8 cellular contexts compared by ENCODE assay signal in genomic region chr17:78315355-78316114, GRCh38. TPM values are rescaled to one million over a fixed set of nuclear protein-coding genes. Genes with fewer than 3 reads are reported as not detected.
A peak's percentile ranks its signal among the peaks of the same experiment; 100 is the strongest.
DNase-seq lines count a peak whose midpoint lies in the region; ATAC-seq and TF ChIP-seq lines count a peak whose summit lies in the region.

No MANE protein-coding gene starts in this region.

- H3F3A ChIP-seq in neural progenitor cell (ENCODE audit: low read depth) = peaks cover 68% of the 10 kb centered on the region

- H3K9me3 Mint-ChIP-seq in neural progenitor cell = no peaks in the 10 kb centered on the region

- H3K9me1 ChIP-seq in IMR-90 (ENCODE audit: insufficient read depth, low read length) = peaks cover 15% of the 10 kb centered on the region

- TF ChIP-seq RAD21 in IMR-90 (IDR thresholded peaks at IDR 0.05; ENCODE audit: low read length) = peak; percentile 2

- no peaks in the 10 kb centered on the region for H3K9me3 ChIP-seq in IMR-90 (ENCODE audit: control insufficient read depth, insufficient read depth, low read length)
- H3K9me3 ChIP-seq in neural progenitor cell (ENCODE audit: low read depth) = no peaks in the 10 kb centered on the region
- H3K9me3 ChIP-seq in thyroid gland = no peaks in the 10 kb centered on the region

- H3K56ac ChIP-seq in IMR-90 (ENCODE audit: extremely low read depth, insufficient read depth, low read length) = peak overlapping the region; percentile 90

- H3K23ac ChIP-seq in IMR-90 (ENCODE audit: low read depth, low read length) = peak overlapping the region; percentile 81

- peak overlapping the region; percentile 96 for H2AK9ac ChIP-seq in IMR-90 (replicated peaks; ENCODE audit: low read depth, low read length, poor library complexity)

- H3K27ac Mint-ChIP-seq in neural progenitor cell = no peak overlapping the region

- TF ChIP-seq POLR2A in IMR-90 (IDR thresholded peaks at IDR 0.05; ENCODE audit: low read depth, low read length) (peak; percentile 51), thyroid gland (IDR thresholded peaks at IDR 0.05) (peak in 1 of 2 donors; percentile 11)

- in situ Hi-C loops in IMR-90 (cut with MboI; ENCODE audit: low sequenced_read_pairs) = no loop called here

- H4K5ac ChIP-seq in IMR-90 (ENCODE audit: low read depth, low read length) = peak overlapping the region; percentile 82

- H3K4me2 ChIP-seq in IMR-90 (ENCODE audit: low read depth, low read length) = peak overlapping the region; percentile 61
- peak overlapping the region; percentile 33 for H3K4me2 ChIP-seq in neural progenitor cell

- H2BK120ac ChIP-seq in IMR-90 (ENCODE audit: low read depth, low read length) = peak overlapping the region; percentile 95

- peak overlapping the region; percentile 66 for H3K9ac ChIP-seq in IMR-90 (ENCODE audit: low read depth, low read length)
- H3K9ac ChIP-seq in neural progenitor cell = no peak overlapping the region

- H3K4me1 ChIP-seq in IMR-90 (ENCODE audit: control insufficient read depth, insufficient read depth, low read length) = peaks cover 30% of the 10 kb centered on the region
- H3K4me1 ChIP-seq in neural progenitor cell = peaks cover 30% of the 10 kb centered on the region
- H3K4me1 ChIP-seq in thyroid gland = peaks cover 38 to 47% of the 10 kb centered on the region in 2 donors

- H3K36me3 ChIP-seq in IMR-90 (ENCODE audit: control insufficient read depth, insufficient read depth, low read length) (no peaks in the 10 kb centered on the region), neural progenitor cell (no peaks in the 10 kb centered on the region), thyroid gland (no peaks in the 10 kb centered on the region)

- CTCF ChIA-PET in IMR-90 (lab: Yijun Ruan, JAX) = interaction anchor here (0.6 kb wide), 2 partner anchors 24 to 38 kb away, joined by 3 to 4 read pairs; no protein-coding TSS in a partner anchor

- POLR2A ChIA-PET in IMR-90 (lab: Charles Lee; ENCODE audit: unreplicated experiment) = interaction anchor here (0.6 to 2.0 kb wide), 2 partner anchors 9 to 1541 kb away, joined by 4 to 10 read pairs; no protein-coding TSS in a partner anchor

- peak; percentile 33 for TF ChIP-seq CTCF in IMR-90 (conservative IDR thresholded peaks at IDR 0.05; ENCODE audit: low read depth, low read length)
- no peak for TF ChIP-seq CTCF in neural progenitor cell (IDR thresholded peaks at IDR 0.05)
- peak in 2 of 6 experiments; percentile 2 to 8 for TF ChIP-seq CTCF in thyroid gland (IDR thresholded peaks at IDR 0.05)

- intact Hi-C loops in IMR-90 (cut with micrococcal nuclease) (loop anchor here (2.0 kb wide), 1 partner anchor 45 kb away; the partner anchor contains the start of gene SOCS3), thyroid gland (cut with DNase I) (no loop called here)

- peak overlapping the region; percentile 67; the same call in 2 of the 3 replicates for H2BK15ac ChIP-seq in IMR-90 (ENCODE audit: low read depth, low read length)

- peak overlapping the region; percentile 90 to 98 for H4K8ac ChIP-seq in IMR-90 (ENCODE audit: low read depth in 2 of 2, low read length in 2 of 2)

- H2AK5ac ChIP-seq in IMR-90 (ENCODE audit: low read depth, low read length) = peak overlapping the region; percentile 87

- H3K18ac ChIP-seq in IMR-90 (ENCODE audit: low read depth, low read length) = peak overlapping the region; percentile 92

- no peaks in the 10 kb centered on the region for H3K36me3 Mint-ChIP-seq in neural progenitor cell

- no peaks in the 10 kb centered on the region for H3K79me2 ChIP-seq in neural progenitor cell (ENCODE audit: low read depth)

- H3K4me1 Mint-ChIP-seq in neural progenitor cell = peaks cover 42% of the 10 kb centered on the region

- DNase-seq in AG20443 (ENCODE audit: low spot score) = peak; percentile 93
- peak; percentile 92 for DNase-seq in IMR-90
- DNase-seq in activated CD8-positive, alpha-beta memory T cell treated with anti-CD3 and anti-CD28 coated beads, Interleukin-2, amount 50 U/mL, for 4 hours = peak; percentile 71
- DNase-seq in neural progenitor cell (ENCODE audit: low spot score) = no peak
- peak; percentile 85 to 89 for DNase-seq in thyroid gland
- DNase-seq in Kasumi-1 (lab: John Stamatoyannopoulos, UW) = no peak

- H2AFZ ChIP-seq in IMR-90 (replicated peaks; ENCODE audit: low read length, poor library complexity) = peak overlapping the region; percentile 81
- H2AFZ ChIP-seq in neural progenitor cell (replicated peaks) = peak overlapping the region; percentile 91

- H3K27ac ChIP-seq in IMR-90 (ENCODE audit: insufficient read depth, low read length) = peak overlapping the region; percentile 88
- no peak overlapping the region for H3K27ac ChIP-seq in neural progenitor cell
- peak overlapping the region; percentile 83 to 92 (median 90) for H3K27ac ChIP-seq in thyroid gland

- H3K27me3 ChIP-seq in IMR-90 (ENCODE audit: control insufficient read depth, insufficient read depth, low read length) (no peaks in the 10 kb centered on the region), neural progenitor cell (peaks cover 56% of the 10 kb centered on the region), thyroid gland (no peaks in the 10 kb centered on the region)

- H3K14ac ChIP-seq in IMR-90 (replicated peaks; ENCODE audit: low read depth, low read length) = peak overlapping the region; percentile 91

- ATAC-seq in IMR-90 (ENCODE audit: low read depth) = peak; percentile 79
- ATAC-seq in esophagus mucosa = peak; percentile 77
- ATAC-seq in HG03139 (IDR thresholded peaks at IDR 0.05; ENCODE audit: unreplicated experiment) = no peak

- H3K4me3 ChIP-seq in IMR-90 (ENCODE audit: insufficient read depth, low read depth, low read length) (peak overlapping the region; percentile 14), neural progenitor cell (no peak overlapping the region), thyroid gland (replicated peaks in 1 of 3) (no peak overlapping the region)

- H3K4ac ChIP-seq in IMR-90 (ENCODE audit: low read depth, low read length) = peak overlapping the region; percentile 94

- H3K4me3 Mint-ChIP-seq in neural progenitor cell = peak overlapping the region; percentile 55

- dilution Hi-C loops in IMR-90 (cut with HindIII; ENCODE audit: low sequenced_read_pairs, unreplicated experiment) = no loop called here

- no peaks in the 10 kb centered on the region; the same call in 1 of the 2 replicates for H4K20me1 ChIP-seq in IMR-90 (ENCODE audit: insufficient read depth, low read length)
- H4K20me1 ChIP-seq in neural progenitor cell (ENCODE audit: low read depth) = no peaks in the 10 kb centered on the region

- peak overlapping the region; percentile 76 for H2BK5ac ChIP-seq in IMR-90 (ENCODE audit: low read depth, low read length, poor library complexity, severe bottlenecking)

- 0% methylated on average over 3 of the region's 12 CpGs; no CpG with 5 or more reads in 1 of the 2 experiments for WGBS in IMR-90 (ENCODE audit: extremely low coverage in 2 of 2, insufficient read length in 1 of 2), 2 experiments
- WGBS in thyroid gland, 2 donors = 20 to 44% methylated on average over 12 of the region's 12 CpGs

- peak overlapping the region; percentile 97 for H4K91ac ChIP-seq in IMR-90 (ENCODE audit: insufficient read depth, low read depth, low read length)

- no TSS peak for BruUV-seq in IMR-90 (replicated peaks; lab: Mats Ljungman, UMichigan)

- peaks cover 0 to 14% of the 10 kb centered on the region in 2 experiments; a peak in 2 of 4 replicates for H3K79me1 ChIP-seq in IMR-90 (ENCODE audit: low read depth in 1 of 2, low read length in 2 of 2)

- peak overlapping the region; percentile 87 for H2BK20ac ChIP-seq in IMR-90 (ENCODE audit: low read depth, low read length)

- H3K27me3 Mint-ChIP-seq in neural progenitor cell (ENCODE audit: insufficient read depth, low read depth) = peaks cover 39% of the 10 kb centered on the region

TF ChIP-seq in IMR-90, 13 proteins besides CTCF, POLR2A, EP300 and RAD21:
- TF ChIP-seq USF2 (IDR thresholded peaks at IDR 0.05; ENCODE audit: low read depth, low read length) (peak; percentile 83), CHD1 (IDR thresholded peaks at IDR 0.05; ENCODE audit: low read depth, low read length) (0 out of 2 replicates have a peak, but pooled peaks have one; percentile 12), NFE2L2 (IDR thresholded peaks at IDR 0.05; ENCODE audit: low read depth, low read length) (peak; percentile 41; the same call in 1 of the 2 replicates), MAZ (IDR thresholded peaks at IDR 0.05; ENCODE audit: borderline replicate concordance, low read depth, low read length) (peak; percentile 85), MXI1 (IDR thresholded peaks at IDR 0.05; ENCODE audit: borderline replicate concordance, low read depth, low read length) (no peak), FOS (IDR thresholded peaks at IDR 0.05; ENCODE audit: low read depth, low read length) (peak; percentile 81), BHLHE40 (IDR thresholded peaks at IDR 0.05; ENCODE audit: low read depth, low read length) (peak; percentile 96), CEBPB (IDR thresholded peaks at IDR 0.05; ENCODE audit: low read depth, low read length) (no peak), ELK1 (IDR thresholded peaks at IDR 0.05; ENCODE audit: borderline replicate concordance, low read depth, low read length) (no peak), SMC3 (IDR thresholded peaks at IDR 0.05; ENCODE audit: low read depth, low read length) (peak; percentile 19; the same call in 1 of the 2 replicates)

RNA-seq across cellular contexts. Expression of gene SOCS3, which starts 44.3 kb away (rescaled TPM):
- 19.7 and 19.9 TPM in 2 replicates for total RNA-seq in IMR-90 (2012; rRNA removed)
- 18.3 and 19.2 TPM in 2 replicates for polyA plus RNA-seq in IMR-90 (2012; rRNA removed)
- polyA plus RNA-seq in IMR-90 (2012; cell fraction: cytosol; rRNA removed) = 29.0 and 102 TPM in 2 replicates
- polyA plus RNA-seq in IMR-90 (2012; cell fraction: nucleus; rRNA removed; ENCODE audit: low replicate concordance) = 163 and 202 TPM in 2 replicates
- 13.6 TPM for total RNA-seq in esophagus mucosa
- total RNA-seq in neural progenitor cell (ENCODE audit: low replicate concordance) = 7.5 and 16.7 TPM in 2 replicates
- total RNA-seq in thyroid gland = 100 to 1,000 TPM in 1 of 4 donors, 10 to 100 TPM in 2, 1 to 10 TPM in 1; 9.2 to 110 (median 33.3) TPM

Comparison
In these comparisons a context has a peak if more than half of its experiments do, and no peak if none do; other contexts are left out.
1. DNase-seq: peak in AG20443 (single experiment), IMR-90 (single experiment), activated CD8-positive, alpha-beta memory T cell treated with anti-CD3 and anti-CD28 coated beads, Interleukin-2, amount 50 U/mL, for 4 hours (single experiment) and thyroid gland (2 of 2); none in neural progenitor cell (single experiment) and Kasumi-1 (0 of 2).